In genomic region chr9:122095010-122095767, GRCh38 we compare ENCODE assay signal across 8 cellular contexts. TPM values are rescaled to one million over a fixed set of nuclear protein-coding genes. Genes with fewer than 3 reads are reported as not detected.
DNase-seq lines count a peak whose midpoint lies in the region; ATAC-seq and TF ChIP-seq lines count a peak whose summit lies in the region.
"Had no signal": no experiment of that assay in that cellular context is flagged by ENCODE, and none has a peak within 500 bp of the region (broad histone marks: within the 10 kb centered on the region; RNA-seq: fewer than 3 reads in every experiment).

No MANE protein-coding gene starts in this region.

- H3K36me3 ChIP-seq in lung (ENCODE audit: control insufficient read depth in 2 of 2, insufficient read depth in 2 of 2, low read length in 2 of 2) = no peaks in the 10 kb centered on the region

- TF ChIP-seq CTCF in GM12874 (IDR thresholded peaks at IDR 0.05; ENCODE audit: insufficient read depth, low read depth, low read length) = peak; percentile 73
- peak; percentile 69 for TF ChIP-seq CTCF in NB4 (IDR thresholded peaks at IDR 0.05; ENCODE audit: low read depth, low read length)
- peak; percentile 42 for TF ChIP-seq CTCF in lung (IDR thresholded peaks at IDR 0.05; ENCODE audit: control extremely low read depth, extremely low read depth)

- no peak for TF ChIP-seq POLR2A in NB4 (IDR thresholded peaks at IDR 0.05; ENCODE audit: extremely low read depth, insufficient read length)

- no peak for ATAC-seq in lung (ENCODE audit: insufficient read depth, low FRiP score)
- no peak for ATAC-seq in stimulated activated memory B cell treated with anti-CD40 and anti-IgM and Interleukin-4, amounts not matched to agents 10 μg/mL and 1 μg/mL and 100 μg/mL, for 72 hours

- peaks cover 7 to 12% of the 10 kb centered on the region in 2 donors for H3K4me1 ChIP-seq in lung (ENCODE audit: control insufficient read depth in 2 of 2, insufficient read depth in 2 of 2, low read length in 2 of 2)

- no peaks in the 10 kb centered on the region for H3K27me3 ChIP-seq in lung (ENCODE audit: control insufficient read depth, insufficient read depth)

- no peak overlapping the region for H3K27ac Mint-ChIP-seq in stimulated activated memory B cell treated with anti-CD40 and anti-IgM and Interleukin-4, amounts not matched to agents 10 μg/mL and 1 μg/mL and 100 μg/mL, for 72 hours
- H3K27ac Mint-ChIP-seq: dendritic cell treated with granulocyte-macrophage colony-stimulating factor and Interleukin-4, amounts not matched to agents 40 ng/mL and 50 ng/mL, for 4 days had no signal

- H3K36me3 Mint-ChIP-seq in stimulated activated memory B cell treated with anti-CD40 and anti-IgM and Interleukin-4, amounts not matched to agents 10 μg/mL and 1 μg/mL and 100 μg/mL, for 72 hours = peaks cover 5% of the 10 kb centered on the region

- no peaks in the 10 kb centered on the region for H3K9me3 ChIP-seq in lung (ENCODE audit: control insufficient read depth in 2 of 2, insufficient read depth in 1 of 2, low read length in 1 of 2)

- no peaks in the 10 kb centered on the region for H3K27me3 Mint-ChIP-seq in stimulated activated memory B cell treated with anti-CD40 and anti-IgM and Interleukin-4, amounts not matched to agents 10 μg/mL and 1 μg/mL and 100 μg/mL, for 72 hours

- DNase-seq in NB4 (ENCODE audit: low read depth) (peak; percentile 71), UCSD-AML1 (lab: John Stamatoyannopoulos, UW; ENCODE audit: unreplicated experiment) (peak; percentile 49), cerebellar cortex (ENCODE audit: low spot score) (peak; percentile 71), lung (ENCODE audit: low spot score) (peak; percentile 41), NK-92 (lab: John Stamatoyannopoulos, UW; ENCODE audit: unreplicated experiment) (no peak)

- no peak overlapping the region for H3K27ac ChIP-seq in lung (ENCODE audit: low read depth in 1 of 2, low read length in 1 of 2)

- H3K4me3 ChIP-seq in NB4 (ENCODE audit: low read depth, low read length) (no peak overlapping the region), lung (no peak overlapping the region)

- H3K4me1 Mint-ChIP-seq in stimulated activated memory B cell treated with anti-CD40 and anti-IgM and Interleukin-4, amounts not matched to agents 10 μg/mL and 1 μg/mL and 100 μg/mL, for 72 hours = peaks cover 51% of the 10 kb centered on the region

- H3K4me3 Mint-ChIP-seq in stimulated activated memory B cell treated with anti-CD40 and anti-IgM and Interleukin-4, amounts not matched to agents 10 μg/mL and 1 μg/mL and 100 μg/mL, for 72 hours = peak overlapping the region; percentile 52
- H3K4me3 Mint-ChIP-seq: dendritic cell treated with granulocyte-macrophage colony-stimulating factor and Interleukin-4, amounts not matched to agents 40 ng/mL and 50 ng/mL, for 4 days had no signal

- 22 to 24% methylated on average over 14 of the region's 14 CpGs for WGBS in lung, 2 donors

- H3K9me3 Mint-ChIP-seq in stimulated activated memory B cell treated with anti-CD40 and anti-IgM and Interleukin-4, amounts not matched to agents 10 μg/mL and 1 μg/mL and 100 μg/mL, for 72 hours = no peaks in the 10 kb centered on the region
- H3K9me3 Mint-ChIP-seq: dendritic cell treated with granulocyte-macrophage colony-stimulating factor and Interleukin-4, amounts not matched to agents 40 ng/mL and 50 ng/mL, for 4 days had no signal

RNA-seq across cellular contexts. Expression of gene TTLL11, which starts 2.1 kb away (rescaled TPM):
- total RNA-seq in lung = 1 to 10 TPM; 7.2 to 7.8 TPM
- polyA plus RNA-seq in lung = 1 to 10 TPM; 3.6 to 4.6 TPM
